Comparison of ENCODE assay signal across 35 cellular contexts in genomic region chr12:131391399-131391798, GRCh38.
"Had no signal": no experiment of that assay in that cellular context is flagged by ENCODE, and none has a peak within 500 bp of the region (broad histone marks: within the 10 kb centered on the region; RNA-seq: fewer than 3 reads in every experiment).

No MANE protein-coding gene starts in this region.

- H3K4me2 ChIP-seq: KMS-11, SK-N-SH had no signal

- H3K9me3 Mint-ChIP-seq: activated CD8-positive, alpha-beta T cell treated with anti-CD3 and anti-CD28 coated beads for 36 hours; activated naive CD8-positive, alpha-beta T cell treated with anti-CD3 and anti-CD28 coated beads for 36 hours; activated T-cell treated with anti-CD3 and anti-CD28 coated beads, Interleukin-2, amount 50 U/mL, for 72 hours; activated T-helper 17 cell treated with anti-CD3 and anti-CD28 coated beads, Interleukin-2, amount 50 U/mL, for 72 hours; central memory CD8-positive, alpha-beta T cell; T-cell had no signal

- H3K36me3 Mint-ChIP-seq: activated naive CD8-positive, alpha-beta T cell treated with anti-CD3 and anti-CD28 coated beads for 36 hours; T-cell had no signal

- H3K27me3 Mint-ChIP-seq: activated CD4-positive, alpha-beta T cell treated with anti-CD3 and anti-CD28 coated beads, Interleukin-2, amount 10 ng/mL, durations not matched to agents 24 days and 14 days; central memory CD8-positive, alpha-beta T cell had no signal

- H3K4me1 ChIP-seq: ascending aorta, Peyer's patch, SJSA1 had no signal

- H3K4me3 Mint-ChIP-seq: activated CD4-positive, alpha-beta T cell treated with anti-CD3 and anti-CD28 coated beads, Interleukin-2, amount 10 ng/mL, durations not matched to agents 24 days and 14 days; activated CD8-positive, alpha-beta T cell treated with anti-CD3 and anti-CD28 coated beads for 36 hours; activated naive CD8-positive, alpha-beta T cell treated with anti-CD3 and anti-CD28 coated beads for 36 hours; activated T-cell treated with anti-CD3 and anti-CD28 coated beads, Interleukin-2, amount 50 U/mL, for 72 hours; activated T-helper 17 cell treated with anti-CD3 and anti-CD28 coated beads, Interleukin-2, amount 50 U/mL, for 72 hours; central memory CD8-positive, alpha-beta T cell; T-cell; T-helper 17 cell had no signal

- H3K27ac ChIP-seq: ascending aorta, cardiac muscle cell, KMS-11, Peyer's patch, SJSA1, WERI-Rb-1 had no signal

- H3K27me3 ChIP-seq: ascending aorta, cardiac muscle cell, Peyer's patch, SJSA1 had no signal

- H3K9me3 ChIP-seq: ascending aorta, Peyer's patch, SJSA1, SK-N-SH had no signal

- DNase-seq: activated CD4-positive, alpha-beta T cell treated with anti-CD3 and anti-CD28 coated beads, Interleukin-2, amount 10 ng/mL, durations not matched to agents 24 days and 14 days; activated CD4-positive, alpha-beta T cell treated with anti-CD3 and anti-CD28 coated beads, Interleukin-2, amount 50 U/mL, for 4 hours; activated CD4-positive, CD25-positive, alpha-beta regulatory T cell; activated CD8-positive, alpha-beta T cell treated with anti-CD3 and anti-CD28 coated beads for 36 hours; activated effector memory CD4-positive, alpha-beta T cell treated with anti-CD3 and anti-CD28 coated beads, Interleukin-2, amount 50 U/mL, for 16 hours; activated naive CD4-positive, alpha-beta T cell; activated naive CD4-positive, alpha-beta T cell treated with anti-CD3 and anti-CD28 coated beads, Interleukin-2, amount 50 U/mL, for 16 hours; activated naive CD8-positive, alpha-beta T cell treated with anti-CD3 and anti-CD28 coated beads for 36 hours; activated T-cell treated with anti-CD3 and anti-CD28 coated beads, Interleukin-2, amount 50 U/mL, for 1 hour; activated T-cell treated with anti-CD3 and anti-CD28 coated beads, Interleukin-2, amount 50 U/mL, for 72 hours; NCI-H1417; NCI-H146; NCI-H187; NCI-H2029 treated with DMSO at 0.1 percent for 48 hours; NCI-H2107; NCI-H2171; NCI-H510A; NCI-H526; NCI-H748 treated with DMSO at 0.1 percent for 48 hours; NK-92 treated with Interleukin-12 subunit alpha and Interleukin-12 subunit beta, amount 100 ng/mL, for 24 hours; PC-3; Peyer's patch; RPMI8226; SHP77 treated with DMSO at 0.1 percent for 48 hours; SK-N-SH; T-cell; T-helper 17 cell; T1000; WERI-Rb-1 had no signal

- H3K27ac Mint-ChIP-seq: activated CD4-positive, alpha-beta T cell treated with anti-CD3 and anti-CD28 coated beads, Interleukin-2, amount 10 ng/mL, durations not matched to agents 24 days and 14 days; activated CD8-positive, alpha-beta T cell treated with anti-CD3 and anti-CD28 coated beads for 36 hours; activated naive CD8-positive, alpha-beta T cell treated with anti-CD3 and anti-CD28 coated beads for 36 hours; activated T-cell treated with anti-CD3 and anti-CD28 coated beads, Interleukin-2, amount 50 U/mL, for 72 hours; activated T-helper 17 cell treated with anti-CD3 and anti-CD28 coated beads, Interleukin-2, amount 50 U/mL, for 72 hours; T-cell; T-helper 17 cell had no signal

- H3K4me3 ChIP-seq: ascending aorta, cardiac muscle cell, Peyer's patch, SJSA1 had no signal

- H3K36me3 ChIP-seq: ascending aorta, cardiac muscle cell, Peyer's patch, SJSA1, WERI-Rb-1 had no signal

- H3K4me1 Mint-ChIP-seq: activated CD4-positive, alpha-beta T cell treated with anti-CD3 and anti-CD28 coated beads, Interleukin-2, amount 10 ng/mL, durations not matched to agents 24 days and 14 days; activated naive CD8-positive, alpha-beta T cell treated with anti-CD3 and anti-CD28 coated beads for 36 hours; central memory CD8-positive, alpha-beta T cell; T-cell; T-helper 17 cell had no signal
